ENCODE assay signal across 21 cellular contexts in genomic region chrX:154598656-154599055, GRCh38. TPM values are rescaled to one million over a fixed set of nuclear protein-coding genes. Genes with fewer than 3 reads are reported as not detected.
"Had no signal": no experiment of that assay in that cellular context is flagged by ENCODE, and none has a peak within 500 bp of the region (broad histone marks: within the 10 kb centered on the region; RNA-seq: fewer than 3 reads in every experiment).

No MANE protein-coding gene starts in this region.

- ATAC-seq: effector memory CD8-positive, alpha-beta T cell; gastrocnemius medialis; heart right ventricle; stimulated activated effector memory CD8-positive, alpha-beta T cell treated with anti-CD3 and anti-CD28 coated beads, Interleukin-12 subunit alpha, Interleukin-12 subunit beta, amount 100 ng/mL, for 72 hours had no signal

- H3K36me3 ChIP-seq: esophagus muscularis mucosa, gastrocnemius medialis, heart right ventricle, left ventricle myocardium inferior, neutrophil, right atrium auricular region, tibial artery, upper lobe of left lung, vagina had no signal

- H3K4me3 ChIP-seq: esophagus muscularis mucosa, gastrocnemius medialis, heart right ventricle, left ventricle myocardium inferior, lung, right atrium auricular region, smooth muscle cell, tibial artery, upper lobe of left lung, vagina had no signal

- H3K9me3 ChIP-seq: esophagus muscularis mucosa, gastrocnemius medialis, heart right ventricle, left ventricle myocardium inferior, neutrophil, right atrium auricular region, tibial artery, upper lobe of left lung, vagina had no signal

- H3K27ac ChIP-seq: epithelial cell of prostate, esophagus muscularis mucosa, gastrocnemius medialis, heart right ventricle, left ventricle myocardium inferior, neutrophil, right atrium auricular region, tibial artery, upper lobe of left lung, vagina had no signal

- H3K27me3 ChIP-seq: esophagus muscularis mucosa, gastrocnemius medialis, neutrophil, right atrium auricular region, tibial artery, upper lobe of left lung, vagina had no signal

- DNase-seq: effector memory CD8-positive, alpha-beta T cell; gastrocnemius medialis; heart right ventricle; immature natural killer cell; left ventricle myocardium inferior; mesenchymal stem cell; naive B cell; stimulated activated CD4-positive, alpha-beta T cell treated with anti-CD3 and anti-CD28 coated beads, Interleukin-2, amount 100 ng/mL, for 48 hours; tibial artery; upper lobe of left lung had no signal

RNA-seq across cellular contexts. Expression of gene CTAG1A, which starts 13.7 kb away (rescaled TPM):
- total RNA-seq: esophagus muscularis mucosa, fibroblast of villous mesenchyme, gastrocnemius medialis, heart right ventricle, left ventricle myocardium inferior, lung, osteoblast, right atrium auricular region, smooth muscle cell, temporal lobe, upper lobe of left lung, vagina had no signal

RNA-seq across cellular contexts. Expression of gene CTAG1B, which starts 20.4 kb away (rescaled TPM):
- total RNA-seq: esophagus muscularis mucosa, fibroblast of villous mesenchyme, gastrocnemius medialis, heart right ventricle, left ventricle myocardium inferior, lung, osteoblast, right atrium auricular region, smooth muscle cell, temporal lobe, upper lobe of left lung, vagina had no signal

RNA-seq across cellular contexts. Expression of gene CTAG2, which starts 54.7 kb away (rescaled TPM):
- total RNA-seq: esophagus muscularis mucosa, fibroblast of villous mesenchyme, gastrocnemius medialis, heart right ventricle, left ventricle myocardium inferior, lung, right atrium auricular region, smooth muscle cell, temporal lobe, upper lobe of left lung, vagina had no signal
